9 cellular contexts compared by ENCODE assay signal in the genomic region with DNA sequence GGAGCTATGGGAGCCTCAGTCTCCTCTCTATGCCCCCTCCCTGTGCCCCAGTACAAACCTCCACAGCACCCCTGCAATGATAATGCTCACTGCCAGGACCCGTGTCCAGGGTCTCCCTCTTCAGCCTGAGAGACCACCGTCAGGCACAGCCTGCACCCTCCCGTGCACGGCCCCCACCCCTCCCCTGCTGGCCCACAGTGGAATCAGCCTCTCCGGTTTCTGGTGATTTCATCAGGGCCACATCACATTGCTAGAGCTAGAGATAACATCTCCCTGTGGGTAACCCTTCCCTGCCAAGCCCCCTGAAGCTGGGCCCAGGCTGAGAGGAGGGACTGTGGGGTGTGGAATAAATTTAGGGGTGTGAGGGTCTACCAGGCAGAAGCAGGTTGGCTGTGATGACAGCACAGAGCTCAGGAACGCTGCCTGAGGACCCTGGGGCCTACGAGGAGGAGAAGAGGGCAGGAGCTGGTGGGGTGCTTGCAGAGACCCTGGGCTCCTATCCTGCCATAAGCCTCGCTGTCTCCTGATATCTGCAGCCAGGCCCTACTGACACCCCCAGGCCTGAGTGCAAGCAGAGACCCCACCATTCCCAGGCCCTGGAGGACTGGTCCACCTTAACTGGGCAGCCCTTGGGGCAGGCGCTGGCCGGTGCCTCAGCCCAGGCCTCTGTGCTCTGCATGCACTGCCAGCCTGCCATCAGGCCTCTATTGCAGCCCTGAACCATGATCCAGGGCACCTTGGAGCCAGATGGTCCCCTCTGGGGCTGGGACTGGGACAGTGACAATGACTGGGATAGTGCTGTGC. TPM values are rescaled to one million over a fixed set of nuclear protein-coding genes. Genes with fewer than 3 reads are reported as not detected.
DNase-seq lines count a peak whose midpoint lies in the region; ATAC-seq and TF ChIP-seq lines count a peak whose summit lies in the region.
"Had no signal": no experiment of that assay in that cellular context is flagged by ENCODE, and none has a peak within 500 bp of the region (broad histone marks: within the 10 kb centered on the region; RNA-seq: fewer than 3 reads in every experiment).

Gene KLHDC7B (plus strand): TSS at position 378 of the 804 bp plus-strand sequence. CDS start 345 bp downstream, at position 723.

- H3K27me3 ChIP-seq in kidney epithelial cell (ENCODE audit: control insufficient read depth, insufficient read depth, low read length): peaks cover 55% of the 10 kb centered on the region

- peak within 1 kb of the TSS; percentile 59 for H3K4me3 Mint-ChIP-seq in activated T-helper 1 cell treated with anti-CD3 and anti-CD28 coated beads, Interleukin-12 subunit alpha, Interleukin-12 subunit beta, Interleukin-2, Interleukin-4 antibody, amounts not matched to agents 30 ng/mL and 10 ng/mL and 1 ng/mL, durations not matched to agents 14 hours and 24 hours and 36 hours
- no peak within 1 kb of the TSS for H3K4me3 Mint-ChIP-seq in mesothelial cell of epicardium

- H3K36me3 ChIP-seq in kidney epithelial cell (ENCODE audit: control insufficient read depth, insufficient read depth, low read length): no peaks in the 10 kb centered on the region

- intact Hi-C loops in activated T-helper 1 cell treated with anti-CD3 and anti-CD28 coated beads, Interleukin-12 subunit alpha, Interleukin-12 subunit beta, Interleukin-2, Interleukin-4 antibody, amounts not matched to agents 30 ng/mL and 10 ng/mL and 1 ng/mL, durations not matched to agents 14 hours and 24 hours and 36 hours (cut with micrococcal nuclease): loop anchor here (2.0 kb wide), 1 partner anchor 15 kb away; the partner anchor contains the start of gene TYMP

- peak within 1 kb of the TSS; percentile 84 for H3K27ac Mint-ChIP-seq in activated T-helper 1 cell treated with anti-CD3 and anti-CD28 coated beads, Interleukin-12 subunit alpha, Interleukin-12 subunit beta, Interleukin-2, Interleukin-4 antibody, amounts not matched to agents 30 ng/mL and 10 ng/mL and 1 ng/mL, durations not matched to agents 14 hours and 24 hours and 36 hours
- H3K27ac Mint-ChIP-seq in mesothelial cell of epicardium: no peak within 1 kb of the TSS

- no peak within 1 kb of the TSS for H3K4me3 ChIP-seq in AG09309 (ENCODE audit: control insufficient read depth, low read depth, low read length)
- H3K4me3 ChIP-seq in kidney epithelial cell (ENCODE audit: low read depth, low read length): no peak within 1 kb of the TSS

- no peak for ATAC-seq in GM21381 (IDR thresholded peaks at IDR 0.05; ENCODE audit: unreplicated experiment)

- TF ChIP-seq CTCF in AG09309 (IDR thresholded peaks at IDR 0.05; ENCODE audit: control insufficient read depth, insufficient read depth, low read depth, low read length, missing control alignments) (peak; percentile 45), GM20000 (IDR thresholded peaks at IDR 0.05; ENCODE audit: extremely low read depth, missing control alignments) (no peak), kidney epithelial cell (IDR thresholded peaks at IDR 0.05; ENCODE audit: insufficient read depth, low read length, poor library complexity, severe bottlenecking) (no peak), mesothelial cell of epicardium (IDR thresholded peaks at IDR 0.05; ENCODE audit: unreplicated experiment) (no peak)

- DNase-seq in AG09309 (ENCODE audit: low read depth): no peak
- DNase-seq in GM20000 (ENCODE audit: low spot score): peak; percentile 51
- no peak for DNase-seq in activated T-helper 1 cell treated with anti-CD3 and anti-CD28 coated beads, Interleukin-12 subunit alpha, Interleukin-12 subunit beta, Interleukin-2, Interleukin-4 antibody, amounts not matched to agents 30 ng/mL and 10 ng/mL and 1 ng/mL, durations not matched to agents 14 hours and 24 hours and 36 hours (ENCODE audit: low spot score)
- DNase-seq in kidney epithelial cell (ENCODE audit: low read depth): no peak
- DNase-seq in mesothelial cell of epicardium (ENCODE audit: low spot score in 2 of 2, unreplicated experiment in 2 of 2): no peak
- DNase-seq in CD1c-positive myeloid dendritic cell (ENCODE audit: extremely low spot score): no peak
- DNase-seq in NCI-H2081 treated with DMSO at 0.1 percent for 48 hours (lab: John Stamatoyannopoulos, UW): no peak
- DNase-seq: cortex of kidney had no signal

- H3K27me3 Mint-ChIP-seq in activated T-helper 1 cell treated with anti-CD3 and anti-CD28 coated beads, Interleukin-12 subunit alpha, Interleukin-12 subunit beta, Interleukin-2, Interleukin-4 antibody, amounts not matched to agents 30 ng/mL and 10 ng/mL and 1 ng/mL, durations not matched to agents 14 hours and 24 hours and 36 hours (ENCODE audit: insufficient read depth): no peaks in the 10 kb centered on the region
- H3K27me3 Mint-ChIP-seq in mesothelial cell of epicardium (ENCODE audit: low read depth): no peaks in the 10 kb centered on the region

- peaks cover 47% of the 10 kb centered on the region for H3K4me1 Mint-ChIP-seq in activated T-helper 1 cell treated with anti-CD3 and anti-CD28 coated beads, Interleukin-12 subunit alpha, Interleukin-12 subunit beta, Interleukin-2, Interleukin-4 antibody, amounts not matched to agents 30 ng/mL and 10 ng/mL and 1 ng/mL, durations not matched to agents 14 hours and 24 hours and 36 hours (ENCODE audit: low read depth)
- peaks cover 13% of the 10 kb centered on the region for H3K4me1 Mint-ChIP-seq in mesothelial cell of epicardium

- H3K36me3 Mint-ChIP-seq in activated T-helper 1 cell treated with anti-CD3 and anti-CD28 coated beads, Interleukin-12 subunit alpha, Interleukin-12 subunit beta, Interleukin-2, Interleukin-4 antibody, amounts not matched to agents 30 ng/mL and 10 ng/mL and 1 ng/mL, durations not matched to agents 14 hours and 24 hours and 36 hours (ENCODE audit: low read depth): peaks cover 1% of the 10 kb centered on the region
- no peaks in the 10 kb centered on the region for H3K36me3 Mint-ChIP-seq in mesothelial cell of epicardium

- no peaks in the 10 kb centered on the region for H3K9me3 Mint-ChIP-seq in activated T-helper 1 cell treated with anti-CD3 and anti-CD28 coated beads, Interleukin-12 subunit alpha, Interleukin-12 subunit beta, Interleukin-2, Interleukin-4 antibody, amounts not matched to agents 30 ng/mL and 10 ng/mL and 1 ng/mL, durations not matched to agents 14 hours and 24 hours and 36 hours
- H3K9me3 Mint-ChIP-seq in mesothelial cell of epicardium: no peaks in the 10 kb centered on the region

RNA-seq across cellular contexts. Expression of gene KLHDC7B, which starts in this region (rescaled TPM):
- total RNA-seq in activated T-helper 1 cell treated with anti-CD3 and anti-CD28 coated beads, Interleukin-12 subunit alpha, Interleukin-12 subunit beta, Interleukin-2, Interleukin-4 antibody, amounts not matched to agents 30 ng/mL and 10 ng/mL and 1 ng/mL, durations not matched to agents 14 hours and 24 hours and 36 hours: 5.5 TPM in 2 replicates
- total RNA-seq in kidney epithelial cell: 16.3 and 20.1 TPM in 2 replicates
- 0.07 to 0.11 TPM (median 0.09 TPM) in 3 replicates for total RNA-seq in mesothelial cell of epicardium
